Comparison of ENCODE assay signal across 8 cellular contexts in the genomic region with DNA sequence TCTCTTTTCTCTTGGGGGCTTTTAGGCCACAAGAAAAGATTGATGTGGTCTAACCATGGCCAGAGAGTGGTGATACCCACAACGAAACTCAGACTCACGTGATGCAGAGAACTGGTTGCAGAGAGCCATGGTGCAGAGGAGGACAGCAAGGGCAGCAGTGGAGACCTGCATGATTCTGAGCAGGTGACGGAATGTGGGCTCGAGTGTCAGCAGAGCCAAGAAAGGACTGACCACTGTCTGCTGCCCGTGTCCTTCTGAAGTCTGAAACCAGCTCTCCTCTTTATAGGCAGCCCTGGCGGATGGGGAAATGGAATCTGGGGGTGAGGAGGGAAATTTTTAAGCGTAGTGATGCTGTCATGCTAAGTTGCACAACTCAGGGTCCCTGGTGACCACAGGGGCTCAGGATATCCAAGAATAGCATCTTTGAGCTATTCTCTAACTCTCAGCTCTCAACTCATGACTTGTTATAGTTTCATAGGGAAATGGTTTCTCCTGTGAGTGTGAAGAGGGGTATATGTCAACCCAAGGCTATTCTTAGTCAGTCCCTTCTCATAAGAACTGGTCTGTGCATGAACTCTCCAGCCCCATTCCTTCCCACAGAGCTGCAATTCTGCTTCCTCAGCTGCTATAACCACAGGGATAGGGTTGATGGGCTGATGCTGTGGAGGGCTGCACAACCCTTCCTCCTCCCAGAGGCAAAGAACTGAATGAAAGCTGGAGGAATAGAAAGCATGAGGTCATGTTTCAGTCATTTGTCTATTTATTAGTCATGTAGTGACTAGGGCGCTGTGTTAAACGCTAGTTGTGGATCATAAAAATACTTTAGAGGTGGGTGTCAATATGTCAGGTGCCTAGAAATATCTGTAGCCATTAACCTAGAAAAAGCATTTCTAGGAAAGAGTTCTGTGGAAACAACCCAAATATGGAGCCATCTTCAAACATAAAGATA. TPM values are rescaled to one million over a fixed set of nuclear protein-coding genes. Genes with fewer than 3 reads are reported as not detected.
DNase-seq lines count a peak whose midpoint lies in the region; ATAC-seq and TF ChIP-seq lines count a peak whose summit lies in the region.

A gene (minus strand): TSS at position 256 of the 949 bp plus-strand sequence. CDS start 85 bp downstream, at position 171.

- H3K4me3 Mint-ChIP-seq in activated T-helper 17 cell treated with anti-CD3 and anti-CD28 coated beads, Interleukin-2, amount 50 U/mL, for 72 hours: peak within 1 kb of the TSS; percentile 63

- no peak for TF ChIP-seq CTCF in GM12864 (IDR thresholded peaks at IDR 0.05; ENCODE audit: low read depth, low read length, missing control alignments)

- peak; percentile 55 for ATAC-seq in GM21360 (IDR thresholded peaks at IDR 0.05; ENCODE audit: unreplicated experiment)
- ATAC-seq in HG03460 (IDR thresholded peaks at IDR 0.05; ENCODE audit: unreplicated experiment): peak; percentile 63
- ATAC-seq in activated T-helper 17 cell treated with anti-CD3 and anti-CD28 coated beads, Interleukin-2, amount 50 U/mL, for 72 hours (replicated peaks): peak; percentile 84

- peaks cover 26% of the 10 kb centered on the region for H3K27me3 Mint-ChIP-seq in activated T-helper 17 cell treated with anti-CD3 and anti-CD28 coated beads, Interleukin-2, amount 50 U/mL, for 72 hours

- H3K27ac Mint-ChIP-seq in activated T-helper 17 cell treated with anti-CD3 and anti-CD28 coated beads, Interleukin-2, amount 50 U/mL, for 72 hours: peak within 1 kb of the TSS; percentile 90

- no peaks in the 10 kb centered on the region for H3K9me3 Mint-ChIP-seq in activated T-helper 17 cell treated with anti-CD3 and anti-CD28 coated beads, Interleukin-2, amount 50 U/mL, for 72 hours

- DNase-seq in GM12864 (ENCODE audit: low read depth): peak; percentile 97
- peak; percentile 37 to 39 for DNase-seq in stimulated activated CD4-positive, alpha-beta T cell treated with anti-CD3 and anti-CD28 coated beads, Interleukin-15, amount 100 ng/mL, for 48 hours (ENCODE audit: low read depth in 2 of 2)
- no peak for DNase-seq in DMS53 (lab: John Stamatoyannopoulos, UW)
- no peak for DNase-seq in NCI-H510A treated with DMSO at 0.1 percent for 48 hours (lab: John Stamatoyannopoulos, UW)
- DNase-seq in posterior cingulate gyrus: no peak

- peak within 1 kb of the TSS; percentile 55 for H3K4me3 ChIP-seq in GM12864 (ENCODE audit: low read depth, low read length)

- no peaks in the 10 kb centered on the region for H3K36me3 Mint-ChIP-seq in activated T-helper 17 cell treated with anti-CD3 and anti-CD28 coated beads, Interleukin-2, amount 50 U/mL, for 72 hours (ENCODE audit: low read depth)

- intact Hi-C loops in posterior cingulate gyrus (cut with DNase I): no loop called here

- peaks cover 15% of the 10 kb centered on the region for H3K4me1 Mint-ChIP-seq in activated T-helper 17 cell treated with anti-CD3 and anti-CD28 coated beads, Interleukin-2, amount 50 U/mL, for 72 hours

RNA-seq across cellular contexts. Expression of the gene that starts here (rescaled TPM):
- total RNA-seq in activated T-helper 17 cell treated with anti-CD3 and anti-CD28 coated beads, Interleukin-2, amount 50 U/mL, for 72 hours: 100 to 1,000 TPM in 1 of 2 donors, 10 to 100 TPM in 1; 75.4 to 108 TPM

Comparison
In these comparisons a context has a peak if more than half of its experiments do, and no peak if none do; other contexts are left out.
1. DNase-seq: peak in GM12864 (single experiment) and stimulated activated CD4-positive, alpha-beta T cell treated with anti-CD3 and anti-CD28 coated beads, Interleukin-15, amount 100 ng/mL, for 48 hours (2 of 2); none in DMS53 (single experiment), NCI-H510A treated with DMSO at 0.1 percent for 48 hours (single experiment) and posterior cingulate gyrus (0 of 10).
2. Peak in every context shown above with its lines, with median percentiles within 50 percentile points of each other: ATAC-seq.